ENCODE assay signal across 1 cellular context in genomic region chr17:66829386-66829864, GRCh38.
TF ChIP-seq lines count a peak whose summit lies in the region.

No MANE protein-coding gene starts in this region.

TF ChIP-seq in K562, 482 proteins besides CTCF, POLR2A, EP300 and RAD21 (continued from another document):
- TF ChIP-seq CEBPZ (IDR thresholded peaks at IDR 0.05; ENCODE audit: borderline replicate concordance, low read depth, low read length) (no peak), ZNF780A (CRISPR knock-in tag; IDR thresholded peaks at IDR 0.05) (no peak), TEAD4 (IDR thresholded peaks at IDR 0.05; ENCODE audit: low read length) (no peak), TEAD4 (CRISPR knock-in tag; IDR thresholded peaks at IDR 0.05; ENCODE audit: borderline replicate concordance) (no peak), NR4A1 (CRISPR knock-in tag; IDR thresholded peaks at IDR 0.05) (no peak), NR4A1 (tag; IDR thresholded peaks at IDR 0.05) (no peak), REST (CRISPR knock-in tag; IDR thresholded peaks at IDR 0.05; ENCODE audit: low read depth) (peak; percentile 93), RFX1 (IDR thresholded peaks at IDR 0.05) (no peak), POLR2B (IDR thresholded peaks at IDR 0.05; ENCODE audit: low read depth, partially characterized antibody) (no peak), PHB2 (IDR thresholded peaks at IDR 0.05; ENCODE audit: low read depth) (no peak), ZFX (CRISPR knock-in tag; IDR thresholded peaks at IDR 0.05) (no peak), ZNF512 (tag; IDR thresholded peaks at IDR 0.05) (no peak), FIP1L1 (IDR thresholded peaks at IDR 0.05; ENCODE audit: low read depth, low read length, poor library complexity, severe bottlenecking) (no peak), ZNF282 (CRISPR knock-in tag; IDR thresholded peaks at IDR 0.05) (no peak), SP1 (CRISPR knock-in tag; IDR thresholded peaks at IDR 0.05) (no peak), SMAD1 (IDR thresholded peaks at IDR 0.05; ENCODE audit: low read depth, low read length, partially characterized antibody) (no peak), SRF (CRISPR knock-in tag; IDR thresholded peaks at IDR 0.05) (no peak), BRF1 (IDR thresholded peaks at IDR 0.05; ENCODE audit: borderline replicate concordance, extremely low read depth, insufficient read length) (no peak), TFAP4 (CRISPR knock-in tag; IDR thresholded peaks at IDR 0.05; ENCODE audit: borderline replicate concordance) (peak; percentile 35; the same call in 1 of the 2 replicates), ZNF699 (CRISPR knock-in tag; IDR thresholded peaks at IDR 0.05; ENCODE audit: insufficient replicate concordance) (no peak), STAT6 (CRISPR knock-in tag; IDR thresholded peaks at IDR 0.05) (no peak), ZC3H8 (IDR thresholded peaks at IDR 0.05) (no peak), RUNX1 (IDR thresholded peaks at IDR 0.05; ENCODE audit: low read depth) (no peak), ARID1B (IDR thresholded peaks at IDR 0.05) (no peak), NONO (IDR thresholded peaks at IDR 0.05; ENCODE audit: low read depth in 2 of 2, low read length in 1 of 2) (no peak), ZNF407 (IDR thresholded peaks at IDR 0.05; ENCODE audit: low read depth) (no peak), MCM7 (IDR thresholded peaks at IDR 0.05) (no peak), EHMT2 (IDR thresholded peaks at IDR 0.05) (peak; percentile 96), PCBP2 (IDR thresholded peaks at IDR 0.05; ENCODE audit: low read depth, low read length, poor library complexity, severe bottlenecking) (no peak)
